Comparison of ENCODE assay signal across 8 cellular contexts in the genomic region with DNA sequence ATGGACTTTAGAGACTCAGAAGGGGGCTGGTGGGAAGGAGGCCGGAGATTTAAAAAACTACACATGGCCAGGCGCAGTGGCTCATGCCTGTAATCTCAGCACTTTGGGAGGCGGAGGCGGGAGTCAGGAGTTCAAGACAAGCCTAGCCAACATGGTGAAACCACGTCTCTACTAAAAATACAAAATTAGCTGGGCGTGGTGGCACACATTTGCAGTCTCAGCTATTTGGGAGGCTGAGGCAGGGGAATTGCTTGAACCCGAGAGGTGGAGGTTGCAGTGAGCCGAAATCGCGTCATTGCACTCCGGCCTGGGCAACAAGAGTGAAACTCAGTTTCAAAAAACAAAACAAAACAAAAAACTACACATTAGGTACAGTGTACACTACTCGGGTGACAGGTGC.
DNase-seq lines count a peak whose midpoint lies in the region; ATAC-seq, FAIRE-seq and TF ChIP-seq lines count a peak whose summit lies in the region.
"Not testable (repeated sequence)": the region's sequence is repeated elsewhere in the genome, so short reads cannot be mapped to it uniquely, and the experiment has no call there.

No MANE protein-coding gene starts in this region.

- not testable (repeated sequence) for H3K27ac Mint-ChIP-seq in T-helper 17 cell; activated naive CD4-positive, alpha-beta T cell treated with anti-CD3 and anti-CD28 coated beads, Interleukin-2, amount 10 ng/mL, durations not matched to agents 7 days and 5 days; nephron progenitor cell; stimulated activated effector memory CD8-positive, alpha-beta T cell treated with anti-CD3 and anti-CD28 coated beads, Interleukin-12 subunit alpha, Interleukin-12 subunit beta, amount 100 ng/mL, for 72 hours

- H3K9me1 ChIP-seq in keratinocyte (ENCODE audit: control insufficient read depth, extremely low read depth, insufficient read depth, low read length) = not testable (repeated sequence)

- not testable (repeated sequence) for H3K27ac ChIP-seq in HUES64 (ENCODE audit: low read depth, low read length); H1 (ENCODE audit: low read depth, low read length); keratinocyte (ENCODE audit: control insufficient read depth, insufficient read depth, low read length)

- H3K4me1 Mint-ChIP-seq in T-helper 17 cell (peaks cover 28% of the 10 kb centered on the region), nephron progenitor cell (peaks cover 22% of the 10 kb centered on the region)
- H3K4me1 Mint-ChIP-seq in activated naive CD4-positive, alpha-beta T cell treated with anti-CD3 and anti-CD28 coated beads, Interleukin-2, amount 10 ng/mL, durations not matched to agents 7 days and 5 days = peaks cover 38% of the 10 kb centered on the region
- H3K4me1 Mint-ChIP-seq in stimulated activated effector memory CD8-positive, alpha-beta T cell treated with anti-CD3 and anti-CD28 coated beads, Interleukin-12 subunit alpha, Interleukin-12 subunit beta, amount 100 ng/mL, for 72 hours = peaks cover 29% of the 10 kb centered on the region

- not testable (repeated sequence) for DNase-seq in BE2C; T-helper 17 cell; activated naive CD4-positive, alpha-beta T cell treated with anti-CD3 and anti-CD28 coated beads, Interleukin-2, amount 10 ng/mL, durations not matched to agents 7 days and 5 days; H1 (ENCODE audit: low read depth in 1 of 2, low spot score in 2 of 2); keratinocyte (ENCODE audit: low read depth, low spot score); nephron progenitor cell; stimulated activated effector memory CD8-positive, alpha-beta T cell treated with anti-CD3 and anti-CD28 coated beads, Interleukin-12 subunit alpha, Interleukin-12 subunit beta, amount 100 ng/mL, for 72 hours (ENCODE audit: low spot score in 2 of 2)

- not testable (repeated sequence) for H3K36me3 Mint-ChIP-seq in T-helper 17 cell (ENCODE audit: low read depth)
- H3K36me3 Mint-ChIP-seq in activated naive CD4-positive, alpha-beta T cell treated with anti-CD3 and anti-CD28 coated beads, Interleukin-2, amount 10 ng/mL, durations not matched to agents 7 days and 5 days = peaks cover 29% of the 10 kb centered on the region
- peaks cover 31% of the 10 kb centered on the region for H3K36me3 Mint-ChIP-seq in nephron progenitor cell (ENCODE audit: low read depth)
- H3K36me3 Mint-ChIP-seq in stimulated activated effector memory CD8-positive, alpha-beta T cell treated with anti-CD3 and anti-CD28 coated beads, Interleukin-12 subunit alpha, Interleukin-12 subunit beta, amount 100 ng/mL, for 72 hours = peaks cover 31% of the 10 kb centered on the region

- TF ChIP-seq CTCF in BE2C (IDR thresholded peaks at IDR 0.05; ENCODE audit: low read depth, low read length); H1 (IDR thresholded peaks at IDR 0.05; ENCODE audit: control extremely low read depth in 1 of 3, insufficient read depth in 1 of 3, low read depth in 1 of 3, low read length in 3 of 3); keratinocyte (optimal IDR thresholded peaks at IDR 0.05 in 1 of 3, IDR thresholded peaks at IDR 0.05 in 1 of 3, conservative IDR thresholded peaks at IDR 0.05 in 1 of 3; ENCODE audit: extremely low read depth in 1 of 3, insufficient read depth in 2 of 3, low read length in 3 of 3); nephron progenitor cell (IDR thresholded peaks at IDR 0.05): not testable (repeated sequence)

- H3K9ac ChIP-seq in HUES64 (ENCODE audit: low read depth, low read length); H1 (replicated peaks in 1 of 4; ENCODE audit: extremely low read depth in 1 of 4, low read depth in 3 of 4, low read length in 3 of 4); keratinocyte (ENCODE audit: control insufficient read depth, extremely low read depth, insufficient read depth, low read length): not testable (repeated sequence)

- not testable (repeated sequence) for H2BK20ac ChIP-seq in H1 (ENCODE audit: low read length)

- H4K5ac ChIP-seq in H1 (ENCODE audit: insufficient read length, low read depth, low read length) = not testable (repeated sequence)

- H3K79me1 ChIP-seq in H1 (ENCODE audit: low read depth, low read length) = not testable (repeated sequence)

- H3K4ac ChIP-seq in H1 (replicated peaks; ENCODE audit: insufficient read length, low read depth, low read length) = not testable (repeated sequence)

- H3K27me3 ChIP-seq in BE2C; HUES64 (ENCODE audit: insufficient read depth, low read length); H1 (replicated peaks in 1 of 4; ENCODE audit: control insufficient read depth in 3 of 4, extremely low read depth in 1 of 4, insufficient read depth in 3 of 4, low read length in 3 of 4); keratinocyte (ENCODE audit: control insufficient read depth, extremely low read depth, insufficient read depth, low read length): not testable (repeated sequence)

- H3K4me2 ChIP-seq in H1 (ENCODE audit: insufficient read depth in 1 of 2, low read depth in 2 of 2, low read length in 2 of 2) (peak overlapping the region; percentile 78 to 93; a peak in 3 of 4 replicates), keratinocyte (ENCODE audit: control insufficient read depth, extremely low read depth, insufficient read depth, low read depth, low read length) (peak overlapping the region; percentile 79)

- not testable (repeated sequence) for H2BK120ac ChIP-seq in H1 (replicated peaks; ENCODE audit: low read depth, low read length)

- not testable (repeated sequence) for H3K36me3 ChIP-seq in BE2C; HUES64 (ENCODE audit: insufficient read depth, low read length); H1 (ENCODE audit: control insufficient read depth in 2 of 4, insufficient read depth in 4 of 4, low read length in 3 of 4); keratinocyte (ENCODE audit: control insufficient read depth in 2 of 2, extremely low read depth in 1 of 2, insufficient read depth in 2 of 2, low read length in 2 of 2)

- H2AFZ ChIP-seq in H1 (ENCODE audit: low read length) = peak overlapping the region; percentile 98; the same call in 1 of the 2 replicates
- H2AFZ ChIP-seq in keratinocyte (ENCODE audit: control insufficient read depth, low read length) = peak overlapping the region; percentile 87

- peak overlapping the region; percentile 92 for H3K4me3 ChIP-seq in BE2C (ENCODE audit: low read depth, low read length)
- peak overlapping the region; percentile 79 for H3K4me3 ChIP-seq in HUES64 (ENCODE audit: low read length)
- H3K4me3 ChIP-seq in H1 (ENCODE audit: extremely low read depth in 1 of 4, insufficient read depth in 2 of 4, low read depth in 3 of 4, low read length in 4 of 4) = peak overlapping the region in 2 of 4 experiments; percentile 75 to 78; a peak in 3 of 8 replicates
- peak overlapping the region in 2 of 3 experiments; percentile 69 to 76 for H3K4me3 ChIP-seq in keratinocyte (ENCODE audit: control insufficient read depth in 2 of 3, extremely low read depth in 1 of 3, insufficient read depth in 2 of 3, low read depth in 1 of 3, low read length in 3 of 3)

- H3K4me1 ChIP-seq in BE2C; HUES64 (ENCODE audit: insufficient read depth, low read length): not testable (repeated sequence)
- H3K4me1 ChIP-seq in H1 (replicated peaks in 1 of 4; ENCODE audit: control insufficient read depth in 3 of 4, insufficient read depth in 4 of 4, low read length in 3 of 4) (peaks cover 0 to 11% (median 5%) of the 10 kb centered on the region in 4 experiments; a peak in 5 of 7 replicates), keratinocyte (ENCODE audit: control insufficient read depth, extremely low read depth, insufficient read depth, low read length) (peaks cover 11% of the 10 kb centered on the region)

- CTCF ChIA-PET in activated naive CD4-positive, alpha-beta T cell treated with anti-CD3 and anti-CD28 coated beads, Interleukin-2, amount 10 ng/mL, durations not matched to agents 7 days and 5 days (lab: Charles Lee); H1 (lab: Charles Lee; ENCODE audit: partially characterized antibody): not testable (repeated sequence)

- not testable (repeated sequence) for H3K56ac ChIP-seq in H1 (replicated peaks; ENCODE audit: insufficient read length, low read depth, low read length)

- not testable (repeated sequence) for TF ChIP-seq POLR2A in H1 (IDR thresholded peaks at IDR 0.05; ENCODE audit: control extremely low read depth in 1 of 2, low read depth in 2 of 2, low read length in 2 of 2)

- not testable (repeated sequence) for ATAC-seq in T-helper 17 cell; stimulated activated effector memory CD8-positive, alpha-beta T cell treated with anti-CD3 and anti-CD28 coated beads, Interleukin-12 subunit alpha, Interleukin-12 subunit beta, amount 100 ng/mL, for 72 hours

- peak overlapping the region; percentile 99 for H3K4me3 Mint-ChIP-seq in T-helper 17 cell
- H3K4me3 Mint-ChIP-seq in activated naive CD4-positive, alpha-beta T cell treated with anti-CD3 and anti-CD28 coated beads, Interleukin-2, amount 10 ng/mL, durations not matched to agents 7 days and 5 days = peak overlapping the region; percentile 94
- H3K4me3 Mint-ChIP-seq in nephron progenitor cell = peak overlapping the region; percentile 90
- H3K4me3 Mint-ChIP-seq in stimulated activated effector memory CD8-positive, alpha-beta T cell treated with anti-CD3 and anti-CD28 coated beads, Interleukin-12 subunit alpha, Interleukin-12 subunit beta, amount 100 ng/mL, for 72 hours = peak overlapping the region; percentile 96

- not testable (repeated sequence) for H2BK5ac ChIP-seq in H1 (ENCODE audit: low read depth, low read length)

- not testable (repeated sequence) for H4K20me1 ChIP-seq in H1 (replicated peaks in 1 of 2; ENCODE audit: control insufficient read depth in 1 of 2, insufficient read depth in 2 of 2, low read length in 2 of 2); keratinocyte (ENCODE audit: control insufficient read depth, extremely low read depth, insufficient read depth, low read length)

- dilution Hi-C loops in keratinocyte (cut with MboI; ENCODE audit: extremely low pct_ligation_motif_present, low sequenced_read_pairs) = not testable (repeated sequence)

- H3K9me3 Mint-ChIP-seq in activated naive CD4-positive, alpha-beta T cell treated with anti-CD3 and anti-CD28 coated beads, Interleukin-2, amount 10 ng/mL, durations not matched to agents 7 days and 5 days; stimulated activated effector memory CD8-positive, alpha-beta T cell treated with anti-CD3 and anti-CD28 coated beads, Interleukin-12 subunit alpha, Interleukin-12 subunit beta, amount 100 ng/mL, for 72 hours: not testable (repeated sequence)
- peaks cover 36% of the 10 kb centered on the region for H3K9me3 Mint-ChIP-seq in nephron progenitor cell

- H4K8ac ChIP-seq in H1 (ENCODE audit: extremely low read depth, insufficient read depth, low read length) = not testable (repeated sequence)

- H3K27me3 Mint-ChIP-seq in T-helper 17 cell = not testable (repeated sequence)
- peaks cover 13% of the 10 kb centered on the region for H3K27me3 Mint-ChIP-seq in activated naive CD4-positive, alpha-beta T cell treated with anti-CD3 and anti-CD28 coated beads, Interleukin-2, amount 10 ng/mL, durations not matched to agents 7 days and 5 days
- H3K27me3 Mint-ChIP-seq in nephron progenitor cell (ENCODE audit: low read depth, poor library complexity) = peaks cover 14% of the 10 kb centered on the region

- POLR2A ChIA-PET in H1 (lab: Charles Lee; ENCODE audit: partially characterized antibody) = not testable (repeated sequence)

- not testable (repeated sequence) for TF ChIP-seq EP300 in H1 (IDR thresholded peaks at IDR 0.05; ENCODE audit: borderline replicate concordance in 1 of 2, low read depth in 2 of 2, low read length in 2 of 2)

- H3K23me2 ChIP-seq in H1 (ENCODE audit: low read depth, low read length) = peaks cover 12% of the 10 kb centered on the region; the same call in 1 of the 2 replicates

- TF ChIP-seq RAD21 in H1 (IDR thresholded peaks at IDR 0.05 in 1 of 2, conservative IDR thresholded peaks at IDR 0.05 in 1 of 2; ENCODE audit: low read depth in 2 of 2, low read length in 2 of 2) = not testable (repeated sequence)

- not testable (repeated sequence) for FAIRE-seq in H1 (lab: Jason Lieb, UNC); keratinocyte (lab: Jason Lieb, UNC)

- not testable (repeated sequence) for H3K23ac ChIP-seq in H1 (ENCODE audit: insufficient read length)

- not testable (repeated sequence) for H2AK5ac ChIP-seq in H1 (ENCODE audit: low read depth, low read length)

- not testable (repeated sequence) for H2BK15ac ChIP-seq in H1 (ENCODE audit: low read length)

- WGBS in HUES64 = 94% methylated on average over 12 of the region's 12 CpGs
- 92% methylated on average over 12 of the region's 12 CpGs; no CpG with 5 or more reads in 1 of the 2 experiments for WGBS in H1 (ENCODE audit: extremely low coverage in 1 of 2, insufficient coverage in 1 of 2, insufficient read length in 1 of 2, insufficient replicate concordance in 2 of 2, low coverage in 1 of 2, low lambda C conversion rate in 2 of 2, missing lambda C conversion rate in 1 of 2), 2 experiments

- H3K79me2 ChIP-seq in H1 (ENCODE audit: control insufficient read depth in 1 of 2, insufficient read depth in 2 of 2, low read length in 2 of 2) = not testable (repeated sequence)
- H3K79me2 ChIP-seq in keratinocyte (ENCODE audit: control insufficient read depth, insufficient read depth, low read length) = peaks cover 12% of the 10 kb centered on the region

- not testable (repeated sequence) for H2BK12ac ChIP-seq in H1 (ENCODE audit: low read depth, low read length)

- H3K9me3 ChIP-seq in BE2C; HUES64 (ENCODE audit: insufficient read depth, low read depth, low read length); T-helper 17 cell (ENCODE audit: control insufficient read depth, low read length, poor library complexity, severe bottlenecking); H1 (ENCODE audit: insufficient read depth in 2 of 2, low read depth in 1 of 2, low read length in 1 of 2); keratinocyte (ENCODE audit: control insufficient read depth, low read depth, low read length): not testable (repeated sequence)

- H3K14ac ChIP-seq in H1 (ENCODE audit: insufficient read length) = not testable (repeated sequence)

- H3K18ac ChIP-seq in H1 (ENCODE audit: extremely low read depth, low read length) = not testable (repeated sequence)

- H4K91ac ChIP-seq in H1 (replicated peaks; ENCODE audit: insufficient read length, low read length) = not testable (repeated sequence)
